1 cellular context compared by ENCODE assay signal in the genomic region with DNA sequence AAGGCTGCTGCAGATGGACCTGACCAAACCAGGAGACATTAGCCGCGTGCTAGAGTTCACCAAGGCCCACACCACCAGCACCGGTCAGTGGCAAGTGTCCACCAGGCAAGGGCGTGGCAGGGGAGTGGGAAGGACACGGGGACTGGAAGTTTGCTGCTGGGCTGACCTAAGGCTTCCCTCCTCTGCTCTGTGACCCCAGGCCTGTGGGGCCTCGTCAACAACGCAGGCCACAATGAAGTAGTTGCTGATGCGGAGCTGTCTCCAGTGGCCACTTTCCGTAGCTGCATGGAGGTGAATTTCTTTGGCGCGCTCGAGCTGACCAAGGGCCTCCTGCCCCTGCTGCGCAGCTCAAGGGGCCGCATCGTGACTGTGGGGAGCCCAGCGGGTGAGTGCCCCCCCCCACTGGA.
TF ChIP-seq lines count a peak whose summit lies in the region.

No MANE protein-coding gene starts in this region.

TF ChIP-seq in H1, 55 proteins besides CTCF, POLR2A, EP300 and RAD21:
- TF ChIP-seq RNF2 (IDR thresholded peaks at IDR 0.05; ENCODE audit: borderline replicate concordance, low read depth, low read length, missing control alignments, poor library complexity, severe bottlenecking) (no peak), POLR2AphosphoS5 (IDR thresholded peaks at IDR 0.05; ENCODE audit: low read depth, low read length) (0 out of 2 replicates have a peak, but pooled peaks have one; percentile 18)
